ENCODE assay signal across 17 cellular contexts in genomic region chr19:5407356-5407755, GRCh38. TPM values are rescaled to one million over a fixed set of nuclear protein-coding genes. Genes with fewer than 3 reads are reported as not detected.
DNase-seq lines count a peak whose midpoint lies in the region; ATAC-seq, FAIRE-seq and TF ChIP-seq lines count a peak whose summit lies in the region.
"Had no signal": no experiment of that assay in that cellular context is flagged by ENCODE, and none has a peak within 500 bp of the region (broad histone marks: within the 10 kb centered on the region; RNA-seq: fewer than 3 reads in every experiment).

No MANE protein-coding gene starts in this region.

- no peak for ATAC-seq in Right ventricle myocardium superior (ENCODE audit: poor library complexity)

- no peak for TF ChIP-seq POLR2A in GM12892 (IDR thresholded peaks at IDR 0.05; ENCODE audit: low read depth, low read length)

- H3K27me3 ChIP-seq in fibroblast of lung (ENCODE audit: control insufficient read depth, insufficient read depth, low read length) = no peaks in the 10 kb centered on the region
- H3K27me3 ChIP-seq: ovary had no signal

- H2AFZ ChIP-seq in fibroblast of lung (ENCODE audit: low read length) = no peak overlapping the region

- peaks cover 3% of the 10 kb centered on the region for H3K9me3 Mint-ChIP-seq in Calu3 (ENCODE audit: low read depth, unreplicated experiment)

- H3K36me3 Mint-ChIP-seq in Calu3 (ENCODE audit: insufficient read depth, unreplicated experiment) = no peaks in the 10 kb centered on the region

- intact Hi-C loops in Calu3 (cut with micrococcal nuclease; ENCODE audit: unreplicated experiment) (no loop called here), Right ventricle myocardium superior (cut with DNase I) (no loop called here)

- FAIRE-seq in GM12892 (lab: Jason Lieb, UNC) = no peak

- DNase-seq in Calu3 = peak; percentile 5
- peak; percentile 4 for DNase-seq in HFF-Myc (ENCODE audit: extremely low read depth, low read depth)
- peak; percentile 11 for DNase-seq in RKO (ENCODE audit: low spot score)
- DNase-seq in fibroblast of lung (ENCODE audit: low read depth in 2 of 2) = peak; percentile 8 to 12
- no peak for DNase-seq in GM12892 (ENCODE audit: insufficient read length)
- no peak for DNase-seq in Right ventricle myocardium superior
- DNase-seq in stimulated activated CD4-positive, alpha-beta T cell treated with anti-CD3 and anti-CD28 coated beads, Interleukin-4, amount 100 ng/mL, for 24 hours = no peak
- DNase-seq in NCI-H1417 (lab: John Stamatoyannopoulos, UW) = no peak
- DNase-seq: activated CD4-positive, alpha-beta memory T cell treated with anti-CD3 and anti-CD28 coated beads, Interleukin-2, amount 10 ng/mL, durations not matched to agents 7 days and 5 days; activated effector memory CD4-positive, alpha-beta T cell treated with Interleukin-2 at 50 U/mL for 16 hours; CD4-positive, alpha-beta T cell; NCI-H1048; ovary; spleen had no signal

- H3K9ac ChIP-seq in fibroblast of lung (ENCODE audit: insufficient read depth, low read length) = no peak overlapping the region

- no peak overlapping the region for H3K4me2 ChIP-seq in fibroblast of lung (ENCODE audit: extremely low read depth, insufficient read depth, low read length)

- H3K36me3 ChIP-seq in fibroblast of lung (ENCODE audit: control insufficient read depth, insufficient read depth, low read length) = no peaks in the 10 kb centered on the region
- H3K36me3 ChIP-seq: cardiac muscle cell, ovary, spleen had no signal

- no peak overlapping the region for H3K4me3 ChIP-seq in HFF-Myc (replicated peaks; ENCODE audit: low read depth, low read length)
- no peak overlapping the region for H3K4me3 ChIP-seq in fibroblast of lung (replicated peaks in 1 of 4; ENCODE audit: control extremely low read depth in 1 of 4, insufficient read depth in 1 of 4, low read depth in 3 of 4, low read length in 4 of 4)
- H3K4me3 ChIP-seq: cardiac muscle cell, ovary, spleen had no signal

- no peak overlapping the region for H3K27ac Mint-ChIP-seq in Calu3 (ENCODE audit: unreplicated experiment)
- H3K27ac Mint-ChIP-seq: activated CD4-positive, alpha-beta memory T cell treated with anti-CD3 and anti-CD28 coated beads, Interleukin-2, amount 10 ng/mL, durations not matched to agents 7 days and 5 days; CD4-positive, alpha-beta T cell had no signal

- no peaks in the 10 kb centered on the region for H3K4me1 Mint-ChIP-seq in Calu3 (ENCODE audit: low read depth, unreplicated experiment)
- H3K4me1 Mint-ChIP-seq: activated CD4-positive, alpha-beta memory T cell treated with anti-CD3 and anti-CD28 coated beads, Interleukin-2, amount 10 ng/mL, durations not matched to agents 7 days and 5 days had no signal

- no peak overlapping the region for H3K4me3 Mint-ChIP-seq in Calu3 (ENCODE audit: low read depth, unreplicated experiment)
- H3K4me3 Mint-ChIP-seq: activated CD4-positive, alpha-beta memory T cell treated with anti-CD3 and anti-CD28 coated beads, Interleukin-2, amount 10 ng/mL, durations not matched to agents 7 days and 5 days; CD4-positive, alpha-beta T cell had no signal

- H3K4me1 ChIP-seq in fibroblast of lung (ENCODE audit: control insufficient read depth, extremely low read depth, insufficient read depth, low read length) = no peaks in the 10 kb centered on the region
- H3K4me1 ChIP-seq: spleen had no signal

- peaks cover 50% of the 10 kb centered on the region for H3K27me3 Mint-ChIP-seq in Calu3 (ENCODE audit: unreplicated experiment)
- H3K27me3 Mint-ChIP-seq: activated CD4-positive, alpha-beta memory T cell treated with anti-CD3 and anti-CD28 coated beads, Interleukin-2, amount 10 ng/mL, durations not matched to agents 7 days and 5 days had no signal

- CTCF ChIA-PET in Calu3 (lab: Charles Lee) = no interaction called here

- no peaks in the 10 kb centered on the region for H3K9me3 ChIP-seq in fibroblast of lung (ENCODE audit: control insufficient read depth, insufficient read depth, low read depth, low read length)
- H3K9me3 ChIP-seq: ovary had no signal

- BruUV-seq in Calu3 (replicated peaks; lab: Mats Ljungman, UMichigan) = no TSS peak

- TF ChIP-seq CTCF in Calu3 (IDR thresholded peaks at IDR 0.05; ENCODE audit: unreplicated experiment) = no peak
- TF ChIP-seq CTCF in HFF-Myc (IDR thresholded peaks at IDR 0.05; ENCODE audit: low read depth, low read length, missing control alignments) = no peak
- no peak for TF ChIP-seq CTCF in fibroblast of lung (conservative IDR thresholded peaks at IDR 0.05 in 1 of 2, IDR thresholded peaks at IDR 0.05 in 1 of 2; ENCODE audit: low read depth in 1 of 2, low read length in 2 of 2)

- no peak overlapping the region for H3K27ac ChIP-seq in fibroblast of lung (ENCODE audit: insufficient read depth, low read length)
- H3K27ac ChIP-seq: cardiac muscle cell, ovary, spleen had no signal

- H3K79me2 ChIP-seq in fibroblast of lung (ENCODE audit: control insufficient read depth, insufficient read depth, low read length) = no peaks in the 10 kb centered on the region

- H4K20me1 ChIP-seq in fibroblast of lung (ENCODE audit: control insufficient read depth, extremely low read depth, insufficient read depth, low read length) = no peaks in the 10 kb centered on the region

RNA-seq across cellular contexts. Expression of gene ZNRF4, which starts 47.9 kb away (rescaled TPM):
- total RNA-seq in Calu3 (2022) (not detected in 2 replicates), fibroblast of lung (not detected in 2 replicates), Right ventricle myocardium superior (not detected)
- not detected in 2 replicates for polyA plus RNA-seq in fibroblast of lung
- polyA plus RNA-seq in fibroblast of lung (2012) = not detected in 2 replicates
- not detected in 2 replicates for polyA minus RNA-seq in fibroblast of lung (ENCODE audit: low replicate concordance)
- polyA plus RNA-seq in GM12892 (2012; ENCODE audit: missing spikeins) = not detected
- total RNA-seq: activated CD4-positive, alpha-beta memory T cell treated with anti-CD3 and anti-CD28 coated beads, Interleukin-2, amount 10 ng/mL, durations not matched to agents 7 days and 5 days; cardiac muscle cell; CD4-positive, alpha-beta T cell; ovary; spleen; T-helper 2 cell treated with Interferon-gamma antibody and Interleukin-4, amounts not matched to agents 100 ng/mL and 5 ng/mL, for 36 hours had no signal
- polyA plus RNA-seq: cardiac muscle cell, ovary, spleen, thymus had no signal

Comparison
In these comparisons a context has a peak if more than half of its experiments do, and no peak if none do; other contexts are left out.
1. DNase-seq: peak in Calu3 (single experiment), HFF-Myc (single experiment), RKO (single experiment) and fibroblast of lung (2 of 2); none in GM12892 (single experiment), Right ventricle myocardium superior (single experiment), stimulated activated CD4-positive, alpha-beta T cell treated with anti-CD3 and anti-CD28 coated beads, Interleukin-4, amount 100 ng/mL, for 24 hours (single experiment) and NCI-H1417 (0 of 3).